In the genomic region with DNA sequence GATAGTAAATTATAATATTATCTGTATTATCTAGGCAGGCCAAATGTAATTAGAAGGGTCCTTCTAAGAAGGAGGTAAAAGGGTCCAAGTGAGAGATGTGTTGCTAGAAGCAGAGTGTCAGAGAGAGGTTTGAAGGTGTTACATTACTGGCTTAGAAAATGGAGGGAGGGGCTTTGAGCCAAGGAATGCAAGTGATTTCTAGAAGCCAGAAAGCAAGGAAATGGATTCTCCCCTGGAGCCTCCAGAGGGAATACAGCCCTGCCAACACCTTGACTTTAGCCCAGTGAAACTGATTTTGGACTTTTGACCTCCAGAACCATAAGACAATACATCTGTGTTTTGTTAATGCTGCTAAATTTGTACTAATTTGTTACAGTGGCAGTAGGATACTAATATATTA, we compare ENCODE assay signal across 29 cellular contexts.
"Had no signal": no experiment of that assay in that cellular context is flagged by ENCODE, and none has a peak within 500 bp of the region (broad histone marks: within the 10 kb centered on the region; RNA-seq: fewer than 3 reads in every experiment).

No MANE protein-coding gene starts in this region.

- ATAC-seq: activated CD8-positive, alpha-beta T cell treated with anti-CD3 and anti-CD28 coated beads, Interleukin-2, amount 10 ng/mL, durations not matched to agents 7 days and 5 days; activated naive CD4-positive, alpha-beta T cell treated with anti-CD3 and anti-CD28 coated beads, Interleukin-2, amount 50 U/mL, for 72 hours; activated naive CD8-positive, alpha-beta T cell treated with anti-CD3 and anti-CD28 coated beads, Interleukin-2, amount 50 U/mL, for 24 hours; SK-N-SH treated with all-trans-retinoic acid at 6 μM for 48 hours had no signal

- H3K4me3 ChIP-seq: ascending aorta, MG63, SJSA1 had no signal

- H3K27me3 ChIP-seq: ascending aorta, MG63, SJSA1 had no signal

- H3K36me3 Mint-ChIP-seq: activated naive CD4-positive, alpha-beta T cell treated with anti-CD3 and anti-CD28 coated beads, Interleukin-2, amount 50 U/mL, for 72 hours; brain had no signal

- H3K4me1 ChIP-seq: SJSA1 had no signal

- H3K36me3 ChIP-seq: ascending aorta, MG63, SJSA1 had no signal

- H3K9me3 Mint-ChIP-seq: activated naive CD4-positive, alpha-beta T cell treated with anti-CD3 and anti-CD28 coated beads, Interleukin-2, amount 50 U/mL, for 72 hours; activated naive CD8-positive, alpha-beta T cell treated with anti-CD3 and anti-CD28 coated beads, Interleukin-2, amount 50 U/mL, for 24 hours; brain; central memory CD8-positive, alpha-beta T cell; T-helper 1 cell treated with Interleukin-12 subunit alpha and Interleukin-12 subunit beta and Interleukin-4 antibody, amounts not matched to agents 30 μg/mL and 1 μg/mL, for 36 hours had no signal

- H3K9me3 ChIP-seq: ascending aorta, MG63, SJSA1 had no signal

- H3K27ac Mint-ChIP-seq: activated CD8-positive, alpha-beta T cell treated with anti-CD3 and anti-CD28 coated beads, Interleukin-2, amount 10 ng/mL, durations not matched to agents 7 days and 5 days; activated naive CD4-positive, alpha-beta T cell treated with anti-CD3 and anti-CD28 coated beads, Interleukin-2, amount 50 U/mL, for 72 hours; activated naive CD8-positive, alpha-beta T cell treated with anti-CD3 and anti-CD28 coated beads, Interleukin-2, amount 50 U/mL, for 24 hours; brain; T-helper 1 cell treated with Interleukin-12 subunit alpha and Interleukin-12 subunit beta and Interleukin-4 antibody, amounts not matched to agents 30 μg/mL and 1 μg/mL, for 36 hours had no signal

- DNase-seq: activated CD4-positive, alpha-beta T cell treated with anti-CD3 and anti-CD28 coated beads for 48 hours; activated CD4-positive, alpha-beta T cell treated with anti-CD3 and anti-CD28 coated beads, Interleukin-2, amount 50 U/mL, for 4 hours; activated CD4-positive, CD25-positive, alpha-beta regulatory T cell treated with anti-CD3 and anti-CD28 coated beads, Interleukin-2, amount 50 U/mL, for 72 hours; activated CD8-positive, alpha-beta memory T cell treated with anti-CD3 and anti-CD28 coated beads, Interleukin-2, amount 50 U/mL, for 48 hours; activated CD8-positive, alpha-beta T cell treated with anti-CD3 and anti-CD28 coated beads, Interleukin-2, amount 10 ng/mL, durations not matched to agents 7 days and 5 days; activated effector memory CD4-positive, alpha-beta T cell treated with Interleukin-2 at 50 U/mL for 16 hours; activated naive CD4-positive, alpha-beta T cell; activated naive CD8-positive, alpha-beta T cell treated with anti-CD3 and anti-CD28 coated beads, Interleukin-2, amount 50 U/mL, for 24 hours; activated T-cell treated with anti-CD3 and anti-CD28 coated beads, Interleukin-2, amount 50 U/mL, for 1 hour; amniotic stem cell; MG63; MV-4-11; NCI-H1092 treated with DMSO at 0.1 percent for 48 hours; NCI-H1417 treated with DMSO at 0.1 percent for 48 hours; NCI-H1694; NCI-H2029; NCI-H345; NCI-H510A; NCI-H526 treated with DMSO at 0.1 percent for 48 hours; NK-92 treated with Interleukin-12 subunit alpha and Interleukin-12 subunit beta, amount 100 ng/mL, for 24 hours; PC-3; SHP77 had no signal

- H3K4me3 Mint-ChIP-seq: activated CD8-positive, alpha-beta T cell treated with anti-CD3 and anti-CD28 coated beads, Interleukin-2, amount 10 ng/mL, durations not matched to agents 7 days and 5 days; activated naive CD8-positive, alpha-beta T cell treated with anti-CD3 and anti-CD28 coated beads, Interleukin-2, amount 50 U/mL, for 24 hours; brain; central memory CD8-positive, alpha-beta T cell; T-helper 1 cell treated with Interleukin-12 subunit alpha and Interleukin-12 subunit beta and Interleukin-4 antibody, amounts not matched to agents 30 μg/mL and 1 μg/mL, for 36 hours had no signal

- H3K27ac ChIP-seq: ascending aorta, SJSA1 had no signal

- H3K4me1 Mint-ChIP-seq: activated naive CD8-positive, alpha-beta T cell treated with anti-CD3 and anti-CD28 coated beads, Interleukin-2, amount 50 U/mL, for 24 hours; central memory CD8-positive, alpha-beta T cell had no signal
